In genomic region chr6:31252625-31253024, GRCh38 we compare ENCODE assay signal across 22 cellular contexts. TPM values are rescaled to one million over a fixed set of nuclear protein-coding genes. Genes with fewer than 3 reads are reported as not detected.
DNase-seq lines count a peak whose midpoint lies in the region; ATAC-seq, FAIRE-seq and TF ChIP-seq lines count a peak whose summit lies in the region.
"Had no signal": no experiment of that assay in that cellular context is flagged by ENCODE, and none has a peak within 500 bp of the region (broad histone marks: within the 10 kb centered on the region; RNA-seq: fewer than 3 reads in every experiment).

No MANE protein-coding gene starts in this region.

- H3K56ac ChIP-seq in H1 (replicated peaks; ENCODE audit: insufficient read length, low read depth, low read length) = no peak overlapping the region

- FAIRE-seq in H1 (lab: Jason Lieb, UNC) = peak; percentile 60
- FAIRE-seq: GM12892, GM18507, H54 had no signal

- H2AFZ ChIP-seq in OCI-LY1 (ENCODE audit: low read length) = no peak overlapping the region
- no peak overlapping the region; the same call in 1 of the 2 replicates for H2AFZ ChIP-seq in H1 (ENCODE audit: low read length)
- no peak overlapping the region for H2AFZ ChIP-seq in neural progenitor cell (replicated peaks)

- no peaks in the 10 kb centered on the region for H3K79me1 ChIP-seq in H1 (ENCODE audit: low read depth, low read length)

- H2BK5ac ChIP-seq in H1 (ENCODE audit: low read depth, low read length) = no peak overlapping the region

- DNase-seq in GM12864 (ENCODE audit: low read depth) = no peak
- no peak for DNase-seq in H1 (ENCODE audit: low read depth in 1 of 2, low spot score in 2 of 2)
- DNase-seq in neural progenitor cell (ENCODE audit: low spot score) = peak; percentile 15
- DNase-seq in CD4-positive, alpha-beta memory T cell = no peak
- DNase-seq: AML-193, DMS 273 treated with DMSO at 0.1 percent for 48 hours, IMR-90, NCI-H1417 treated with DMSO at 0.1 percent for 48 hours, NCI-H187 treated with DMSO at 0.1 percent for 48 hours, NCI-H226, NCI-H524, NCI-H82, Peyer's patch had no signal

- no peaks in the 10 kb centered on the region for H3F3A ChIP-seq in OCI-LY1 (ENCODE audit: insufficient read depth, low read length)
- H3F3A ChIP-seq in neural progenitor cell (ENCODE audit: low read depth) = no peaks in the 10 kb centered on the region

- no peaks in the 10 kb centered on the region for H3K4me1 ChIP-seq in OCI-LY1 (ENCODE audit: insufficient read depth, low read length, severe bottlenecking)
- no peaks in the 10 kb centered on the region; a peak in 1 of 7 replicates for H3K4me1 ChIP-seq in H1 (replicated peaks in 1 of 4; ENCODE audit: control insufficient read depth in 3 of 4, insufficient read depth in 4 of 4, low read length in 3 of 4)
- H3K4me1 ChIP-seq in neural progenitor cell = no peaks in the 10 kb centered on the region
- H3K4me1 ChIP-seq in CD4-positive, alpha-beta memory T cell (ENCODE audit: insufficient read depth, low read length) = no peaks in the 10 kb centered on the region
- H3K4me1 ChIP-seq: Peyer's patch, SJSA1 had no signal

- no peak overlapping the region for H4K8ac ChIP-seq in H1 (ENCODE audit: extremely low read depth, insufficient read depth, low read length)

- no peak overlapping the region for H2BK15ac ChIP-seq in H1 (ENCODE audit: low read length)

- H3K36me3 ChIP-seq in OCI-LY1 (ENCODE audit: insufficient read depth, low read length) = no peaks in the 10 kb centered on the region
- no peaks in the 10 kb centered on the region for H3K36me3 ChIP-seq in H1 (ENCODE audit: control insufficient read depth in 2 of 4, insufficient read depth in 4 of 4, low read length in 3 of 4)
- H3K36me3 ChIP-seq in neural progenitor cell = no peaks in the 10 kb centered on the region
- H3K36me3 ChIP-seq in CD4-positive, alpha-beta memory T cell (ENCODE audit: insufficient read depth, low read length) = no peaks in the 10 kb centered on the region
- H3K36me3 ChIP-seq: Peyer's patch, SJSA1 had no signal

- no peak overlapping the region for H2BK12ac ChIP-seq in H1 (ENCODE audit: low read depth, low read length)

- H2BK120ac ChIP-seq in H1 (replicated peaks; ENCODE audit: low read depth, low read length) = no peak overlapping the region

- TF ChIP-seq RAD21 in H1 (IDR thresholded peaks at IDR 0.05 in 1 of 2, conservative IDR thresholded peaks at IDR 0.05 in 1 of 2; ENCODE audit: low read depth in 2 of 2, low read length in 2 of 2) = peak in 1 of 2 experiments; percentile 18; a peak in 1 of 4 replicates

- H3K4me3 ChIP-seq in GM12864 (ENCODE audit: low read depth, low read length) = no peak overlapping the region
- H3K4me3 ChIP-seq in OCI-LY1 (ENCODE audit: low read depth, low read length, poor library complexity, severe bottlenecking) = no peak overlapping the region
- H3K4me3 ChIP-seq in H1 (ENCODE audit: extremely low read depth in 1 of 4, insufficient read depth in 2 of 4, low read depth in 3 of 4, low read length in 4 of 4) = no peak overlapping the region
- H3K4me3 ChIP-seq in neural progenitor cell = no peak overlapping the region
- no peak overlapping the region for H3K4me3 ChIP-seq in CD4-positive, alpha-beta memory T cell (ENCODE audit: low read length in 2 of 2)
- H3K4me3 ChIP-seq: Peyer's patch, SJSA1 had no signal

- H3K27me3 ChIP-seq in OCI-LY1 (ENCODE audit: insufficient read depth, low read length) = no peaks in the 10 kb centered on the region
- H3K27me3 ChIP-seq in H1 (replicated peaks in 1 of 4; ENCODE audit: control insufficient read depth in 3 of 4, extremely low read depth in 1 of 4, insufficient read depth in 3 of 4, low read length in 3 of 4) = no peaks in the 10 kb centered on the region
- no peaks in the 10 kb centered on the region for H3K27me3 ChIP-seq in neural progenitor cell
- H3K27me3 ChIP-seq in CD4-positive, alpha-beta memory T cell (ENCODE audit: insufficient read depth, low read length) = no peaks in the 10 kb centered on the region
- H3K27me3 ChIP-seq: Peyer's patch had no signal

- intact Hi-C loops in CD4-positive, alpha-beta memory T cell (cut with micrococcal nuclease) = loop anchor here (1.0 kb wide), 1 partner anchor 37 kb away; no protein-coding TSS in a partner anchor

- TF ChIP-seq EP300 in H1 (IDR thresholded peaks at IDR 0.05; ENCODE audit: borderline replicate concordance in 1 of 2, low read depth in 2 of 2, low read length in 2 of 2) = no peak

- no peaks in the 10 kb centered on the region for H3K23me2 ChIP-seq in H1 (ENCODE audit: low read depth, low read length)

- H3K4me2 ChIP-seq in OCI-LY1 (ENCODE audit: low read length) (no peak overlapping the region), H1 (ENCODE audit: insufficient read depth in 1 of 2, low read depth in 2 of 2, low read length in 2 of 2) (no peak overlapping the region), neural progenitor cell (no peak overlapping the region)

- H4K91ac ChIP-seq in H1 (replicated peaks; ENCODE audit: insufficient read length, low read length) = no peak overlapping the region

- no peak overlapping the region for H3K9ac ChIP-seq in OCI-LY1 (ENCODE audit: low read length)
- no peak overlapping the region for H3K9ac ChIP-seq in H1 (replicated peaks in 1 of 4; ENCODE audit: extremely low read depth in 1 of 4, low read depth in 3 of 4, low read length in 3 of 4)
- H3K9ac ChIP-seq in neural progenitor cell = no peak overlapping the region

- H3K9me3 ChIP-seq in OCI-LY1 (ENCODE audit: low read length) = no peaks in the 10 kb centered on the region
- H3K9me3 ChIP-seq in H1 (ENCODE audit: insufficient read depth in 2 of 2, low read depth in 1 of 2, low read length in 1 of 2) = 0 out of 4 replicates have a peak, but pooled peaks cover 0 to 2% of the 10 kb centered on the region in 2 experiments
- H3K9me3 ChIP-seq in neural progenitor cell (ENCODE audit: low read depth) = no peaks in the 10 kb centered on the region
- H3K9me3 ChIP-seq in CD4-positive, alpha-beta memory T cell (ENCODE audit: control insufficient read depth in 1 of 2, low read length in 2 of 2) = peaks cover 0 to 4% of the 10 kb centered on the region in 2 donors
- H3K9me3 ChIP-seq: Peyer's patch had no signal

- no peaks in the 10 kb centered on the region for H4K20me1 ChIP-seq in OCI-LY1 (ENCODE audit: insufficient read depth, low read length)
- H4K20me1 ChIP-seq in H1 (replicated peaks in 1 of 2; ENCODE audit: control insufficient read depth in 1 of 2, insufficient read depth in 2 of 2, low read length in 2 of 2) = no peaks in the 10 kb centered on the region
- no peaks in the 10 kb centered on the region for H4K20me1 ChIP-seq in neural progenitor cell (ENCODE audit: low read depth)

- H3K27me3 Mint-ChIP-seq in neural progenitor cell (ENCODE audit: insufficient read depth, low read depth) = no peaks in the 10 kb centered on the region
- peaks cover 8 to 10% of the 10 kb centered on the region in 2 donors for H3K27me3 Mint-ChIP-seq in CD4-positive, alpha-beta memory T cell

- no peaks in the 10 kb centered on the region for H3K79me2 ChIP-seq in OCI-LY1 (ENCODE audit: insufficient read depth, low read length)
- no peaks in the 10 kb centered on the region for H3K79me2 ChIP-seq in H1 (ENCODE audit: control insufficient read depth in 1 of 2, insufficient read depth in 2 of 2, low read length in 2 of 2)
- H3K79me2 ChIP-seq in neural progenitor cell (ENCODE audit: low read depth) = no peaks in the 10 kb centered on the region

- H2AK5ac ChIP-seq in H1 (ENCODE audit: low read depth, low read length) = no peak overlapping the region

- H3K27ac ChIP-seq in OCI-LY1 (ENCODE audit: low read depth, low read length, poor library complexity, severe bottlenecking) (no peak overlapping the region), H1 (ENCODE audit: low read depth, low read length) (no peak overlapping the region), neural progenitor cell (no peak overlapping the region)
- H3K27ac ChIP-seq in CD4-positive, alpha-beta memory T cell (ENCODE audit: low read depth, low read length) = no peak overlapping the region
- H3K27ac ChIP-seq: C4-2B, HL-60, Peyer's patch, SJSA1 had no signal

- H2BK20ac ChIP-seq in H1 (ENCODE audit: low read length) = no peak overlapping the region

- H3K4me3 Mint-ChIP-seq in neural progenitor cell = no peak overlapping the region
- no peak overlapping the region for H3K4me3 Mint-ChIP-seq in CD4-positive, alpha-beta memory T cell

- H3K4me1 Mint-ChIP-seq in neural progenitor cell = no peaks in the 10 kb centered on the region
- H3K4me1 Mint-ChIP-seq in CD4-positive, alpha-beta memory T cell = peaks cover 0 to 5% (median 4%) of the 10 kb centered on the region in 4 donors

- H3K14ac ChIP-seq in H1 (ENCODE audit: insufficient read length) = no peak overlapping the region

- CTCF ChIA-PET in H1 (lab: Charles Lee; ENCODE audit: partially characterized antibody) = interaction anchor here (0.6 to 1.7 kb wide), 13 partner anchors 16 to 696 kb away, joined by 3 to 12 read pairs (median 4); no protein-coding TSS in a partner anchor
- CTCF ChIA-PET in CD4-positive, alpha-beta memory T cell (lab: Charles Lee; ENCODE audit: partially characterized antibody) = interaction anchor here (1.0 to 1.6 kb wide), 6 partner anchors 16 to 114 kb away, joined by 3 to 6 read pairs (median 4); no protein-coding TSS in a partner anchor

- WGBS in H1 (ENCODE audit: extremely low coverage in 1 of 2, insufficient coverage in 1 of 2, insufficient read length in 1 of 2, insufficient replicate concordance in 2 of 2, low coverage in 1 of 2, low lambda C conversion rate in 2 of 2, missing lambda C conversion rate in 1 of 2), 2 experiments = 26% methylated on average over 3 of the region's 3 CpGs; no CpG with 5 or more reads in 1 of the 2 experiments

- TF ChIP-seq CTCF in GM12864 (IDR thresholded peaks at IDR 0.05; ENCODE audit: low read depth, low read length, missing control alignments) (peak; percentile 11), OCI-LY1 (IDR thresholded peaks at IDR 0.05; ENCODE audit: low read length) (peak; percentile 21; the same call in 1 of the 2 replicates), H1 (IDR thresholded peaks at IDR 0.05; ENCODE audit: control extremely low read depth in 1 of 3, insufficient read depth in 1 of 3, low read depth in 1 of 3, low read length in 3 of 3) (peak in 1 of 3 experiments; percentile 16; a peak in 2 of 4 replicates), neural progenitor cell (IDR thresholded peaks at IDR 0.05) (peak; percentile 23)

- peaks cover under 1% of the 10 kb centered on the region for H3K9me3 Mint-ChIP-seq in neural progenitor cell
- H3K9me3 Mint-ChIP-seq in CD4-positive, alpha-beta memory T cell = peaks cover 0 to 18% (median 12%) of the 10 kb centered on the region in 8 donors

- no peak for TF ChIP-seq POLR2A in H1 (IDR thresholded peaks at IDR 0.05; ENCODE audit: control extremely low read depth in 1 of 2, low read depth in 2 of 2, low read length in 2 of 2)

- no peak overlapping the region for H3K18ac ChIP-seq in H1 (ENCODE audit: extremely low read depth, low read length)

- no peak overlapping the region for H3K4ac ChIP-seq in H1 (replicated peaks; ENCODE audit: insufficient read length, low read depth, low read length)

- H3K9me2 ChIP-seq in OCI-LY1 (ENCODE audit: low read depth, low read length) = no peaks in the 10 kb centered on the region

- POLR2A ChIA-PET in H1 (lab: Charles Lee; ENCODE audit: partially characterized antibody) = no interaction called here
- POLR2A ChIA-PET in CD4-positive, alpha-beta memory T cell (lab: Charles Lee; ENCODE audit: partially characterized antibody) = interaction anchor here (1.1 to 3.1 kb wide), 5 partner anchors 13 to 114 kb away, joined by 3 to 14 read pairs (median 4); no protein-coding TSS in a partner anchor

- no peak overlapping the region for H3K27ac Mint-ChIP-seq in neural progenitor cell
- H3K27ac Mint-ChIP-seq in CD4-positive, alpha-beta memory T cell = no peak overlapping the region

- no peak overlapping the region for H3K23ac ChIP-seq in H1 (ENCODE audit: insufficient read length)

- no peak overlapping the region for H4K5ac ChIP-seq in H1 (ENCODE audit: insufficient read length, low read depth, low read length)

- no peak for ATAC-seq in SK-N-SH treated with all-trans-retinoic acid at 6 μM for 48 hours
- no peak for ATAC-seq in GM21526 (IDR thresholded peaks at IDR 0.05; ENCODE audit: low FRiP score, unreplicated experiment)

- no peaks in the 10 kb centered on the region for H3K36me3 Mint-ChIP-seq in neural progenitor cell
- H3K36me3 Mint-ChIP-seq in CD4-positive, alpha-beta memory T cell = peaks cover under 1 to 3% of the 10 kb centered on the region in 2 donors

RNA-seq across cellular contexts. Expression of gene HLA-C, which starts 19.3 kb away (rescaled TPM):
- total RNA-seq in H1 (2021; fragmentation: NEBNext Ultra II Directional; extraction: Animal tissue kit (Norgen Biotek cat#: 25700)) = 245 and 251 TPM in 2 replicates
- 360 and 430 TPM in 2 replicates for polyA plus RNA-seq in H1 (2011; rRNA removed)
- polyA plus RNA-seq in H1 (2011; cell fraction: cytosol; rRNA removed) = 419 TPM
- polyA plus RNA-seq in H1 (2011; cell fraction: nucleus; rRNA removed) = 599 TPM
- 318 to 360 TPM (median 338 TPM) in 4 replicates for polyA plus RNA-seq in H1 (2012, experiment 1 of 2)
- polyA plus RNA-seq in H1 (2012, experiment 2 of 2) = 375 TPM
- polyA plus RNA-seq in H1 (2013, experiment 1 of 2) = 444 TPM
- polyA plus RNA-seq in H1 (2013, experiment 2 of 2) = 469 TPM
- polyA minus RNA-seq in H1 (2011; rRNA and poly(A)+ RNA removed) = 116 and 123 TPM in 2 replicates
- 163 TPM for polyA minus RNA-seq in H1 (2011; cell fraction: cytosol; rRNA and poly(A)+ RNA removed)
- 122 TPM for polyA minus RNA-seq in H1 (2011; cell fraction: nucleus; rRNA and poly(A)+ RNA removed)
- total RNA-seq in neural progenitor cell (ENCODE audit: low replicate concordance) = 65.2 and 170 TPM in 2 replicates
- total RNA-seq in CD4-positive, alpha-beta memory T cell = 1,000 to 10,000 TPM; 1,481 to 1,487 TPM
- polyA plus RNA-seq in CD4-positive, alpha-beta memory T cell = 1,000 to 10,000 TPM; 1,775 to 2,914 TPM
